ENCODE assay signal across 17 cellular contexts in genomic region chrX:77892887-77893286, GRCh38. TPM values are rescaled to one million over a fixed set of nuclear protein-coding genes. Genes with fewer than 3 reads are reported as not detected.
DNase-seq lines count a peak whose midpoint lies in the region; ATAC-seq, FAIRE-seq and TF ChIP-seq lines count a peak whose summit lies in the region.
"Had no signal": no experiment of that assay in that cellular context is flagged by ENCODE, and none has a peak within 500 bp of the region (broad histone marks: within the 10 kb centered on the region; RNA-seq: fewer than 3 reads in every experiment).

No MANE protein-coding gene starts in this region.

- no peak for TF ChIP-seq EP300 in GM12878 (IDR thresholded peaks at IDR 0.05; ENCODE audit: borderline replicate concordance in 1 of 2, control insufficient read depth in 1 of 2, low read depth in 2 of 2, low read length in 2 of 2)

- RAD21 ChIA-PET in GM12878 (lab: Charles Lee; ENCODE audit: unreplicated experiment): interaction anchor here (1.2 kb wide), 1 partner anchor 132 kb away, joined by 3 read pairs; no protein-coding TSS in a partner anchor

- H3K36me3 ChIP-seq in Loucy (ENCODE audit: insufficient read depth, low read length) (no peaks in the 10 kb centered on the region), GM12878 (ENCODE audit: control insufficient read depth in 2 of 2, insufficient read depth in 2 of 2, low read length in 1 of 2) (no peaks in the 10 kb centered on the region)
- H3K36me3 ChIP-seq: gastrocnemius medialis had no signal

- no peaks in the 10 kb centered on the region for H3K27me3 Mint-ChIP-seq in activated naive CD4-positive, alpha-beta T cell treated with anti-CD3 and anti-CD28 coated beads for 36 hours (ENCODE audit: low read depth)

- H3K27ac Mint-ChIP-seq in activated naive CD4-positive, alpha-beta T cell treated with anti-CD3 and anti-CD28 coated beads for 36 hours: peak overlapping the region; percentile 38
- no peak overlapping the region for H3K27ac Mint-ChIP-seq in stimulated activated effector memory CD8-positive, alpha-beta T cell treated with anti-CD3 and anti-CD28 coated beads, Interleukin-12 subunit alpha, Interleukin-12 subunit beta, amount 100 ng/mL, for 72 hours

- CTCF ChIA-PET in activated naive CD4-positive, alpha-beta T cell treated with anti-CD3 and anti-CD28 coated beads for 36 hours (lab: Charles Lee): interaction anchor here (1.0 kb wide), 1 partner anchor 131 kb away, joined by 3 read pairs; no protein-coding TSS in a partner anchor
- CTCF ChIA-PET in GM12878 (lab: Yijun Ruan, JAX): no interaction called here

- DNase-seq in activated naive CD4-positive, alpha-beta T cell treated with anti-CD3 and anti-CD28 coated beads for 36 hours: no peak
- DNase-seq in activated naive CD4-positive, alpha-beta T cell (lab: John Stamatoyannopoulos, UW): no peak
- DNase-seq in GM12878 (ENCODE audit: low read depth, low spot score) (no peak), NCI-H187 treated with DMSO at 0.1 percent for 48 hours (lab: John Stamatoyannopoulos, UW) (no peak)
- no peak for DNase-seq in stimulated activated effector memory CD8-positive, alpha-beta T cell treated with anti-CD3 and anti-CD28 coated beads, Interleukin-12 subunit alpha, Interleukin-12 subunit beta, amount 100 ng/mL, for 72 hours (ENCODE audit: low spot score in 2 of 2)
- DNase-seq in stimulated activated CD4-positive, alpha-beta T cell treated with anti-CD3 and anti-CD28 coated beads, Interleukin-12 subunit alpha, Interleukin-12 subunit beta, amount 100 ng/mL, for 4 hours: no peak
- DNase-seq: activated CD4-positive, CD25-positive, alpha-beta regulatory T cell treated with anti-CD3 and anti-CD28 coated beads, Interleukin-2, amount 50 U/mL, for 72 hours; cerebellar nuclear complex; DMS79; gastrocnemius medialis; mesenchymal stem cell; NCI-H146; NCI-H446 treated with DMSO at 0.1 percent for 48 hours; OCI-M1; small intestine had no signal

- TF ChIP-seq POLR2A in GM12878 (IDR thresholded peaks at IDR 0.05; ENCODE audit: low read depth, low read length): no peak

- H3K79me2 ChIP-seq in Loucy (ENCODE audit: insufficient read depth, low read length) (peaks cover 53% of the 10 kb centered on the region), GM12878 (ENCODE audit: control insufficient read depth, insufficient read depth, low read length) (peaks cover 52% of the 10 kb centered on the region)

- peaks cover 6% of the 10 kb centered on the region for H3K36me3 Mint-ChIP-seq in activated naive CD4-positive, alpha-beta T cell treated with anti-CD3 and anti-CD28 coated beads for 36 hours (ENCODE audit: low read depth)
- H3K36me3 Mint-ChIP-seq in stimulated activated effector memory CD8-positive, alpha-beta T cell treated with anti-CD3 and anti-CD28 coated beads, Interleukin-12 subunit alpha, Interleukin-12 subunit beta, amount 100 ng/mL, for 72 hours: peaks cover 21% of the 10 kb centered on the region

- ATAC-seq in GM12878 (no peak), HG03442 (IDR thresholded peaks at IDR 0.05; ENCODE audit: unreplicated experiment) (no peak)
- no peak for ATAC-seq in stimulated activated effector memory CD8-positive, alpha-beta T cell treated with anti-CD3 and anti-CD28 coated beads, Interleukin-12 subunit alpha, Interleukin-12 subunit beta, amount 100 ng/mL, for 72 hours
- ATAC-seq: gastrocnemius medialis had no signal

- in situ Hi-C loops in GM12878 (cut with MboI): no loop called here

- POLR2A ChIA-PET in GM12878 (lab: Charles Lee): no interaction called here

- H3K27me3 ChIP-seq in Loucy (ENCODE audit: insufficient read depth, low read length, poor library complexity, severe bottlenecking) (no peaks in the 10 kb centered on the region), GM12878 (replicated peaks in 1 of 2; ENCODE audit: control insufficient read depth in 2 of 2, insufficient read depth in 2 of 2, low read length in 1 of 2) (no peaks in the 10 kb centered on the region)
- H3K27me3 ChIP-seq: gastrocnemius medialis had no signal

- TF ChIP-seq CTCF in Loucy (conservative IDR thresholded peaks at IDR 0.05; ENCODE audit: low read length) (no peak), GM12878 (IDR thresholded peaks at IDR 0.05 in 2 of 3, conservative IDR thresholded peaks at IDR 0.05 in 1 of 3; ENCODE audit: control insufficient read depth in 2 of 3, extremely low read depth in 1 of 3, insufficient read depth in 1 of 3, low read depth in 3 of 3, low read length in 3 of 3) (no peak)

- TF ChIP-seq RAD21 in GM12878 (IDR thresholded peaks at IDR 0.05; ENCODE audit: insufficient read depth, low read depth, low read length): no peak

- H3K4me3 Mint-ChIP-seq in activated naive CD4-positive, alpha-beta T cell treated with anti-CD3 and anti-CD28 coated beads for 36 hours: peak overlapping the region; percentile 13
- H3K4me3 Mint-ChIP-seq in stimulated activated effector memory CD8-positive, alpha-beta T cell treated with anti-CD3 and anti-CD28 coated beads, Interleukin-12 subunit alpha, Interleukin-12 subunit beta, amount 100 ng/mL, for 72 hours: peak overlapping the region; percentile 94

- no peaks in the 10 kb centered on the region for H3K9me3 Mint-ChIP-seq in activated naive CD4-positive, alpha-beta T cell treated with anti-CD3 and anti-CD28 coated beads for 36 hours
- H3K9me3 Mint-ChIP-seq in stimulated activated effector memory CD8-positive, alpha-beta T cell treated with anti-CD3 and anti-CD28 coated beads, Interleukin-12 subunit alpha, Interleukin-12 subunit beta, amount 100 ng/mL, for 72 hours: no peaks in the 10 kb centered on the region

- 88% methylated on average over 2 of the region's 2 CpGs for WGBS in GM12878 (ENCODE audit: insufficient coverage, insufficient replicate concordance, low lambda C conversion rate, missing lambda C conversion rate)

- FAIRE-seq in GM12878 (lab: Jason Lieb, UNC): no peak
- FAIRE-seq: small intestine had no signal

- H3K4me3 ChIP-seq in Loucy (ENCODE audit: low read length, poor library complexity, severe bottlenecking) (peak overlapping the region; percentile 38), GM12878 (peak overlapping the region; percentile 85; the same call in 1 of the 2 replicates)
- H3K4me3 ChIP-seq: gastrocnemius medialis had no signal

- no TSS peak for BruUV-seq in GM12878 (replicated peaks; lab: Mats Ljungman, UMichigan)

- H3K4me1 ChIP-seq in Loucy (ENCODE audit: insufficient read depth, low read length, poor library complexity, severe bottlenecking): no peaks in the 10 kb centered on the region
- H3K4me1 ChIP-seq in GM12878 (ENCODE audit: control insufficient read depth, insufficient read depth, low read length): no peaks in the 10 kb centered on the region

- H3K4me2 ChIP-seq in Loucy (ENCODE audit: low read depth, low read length, poor library complexity, severe bottlenecking) (peak overlapping the region; percentile 75), GM12878 (ENCODE audit: control insufficient read depth, insufficient read depth) (peak overlapping the region; percentile 55; the same call in 1 of the 2 replicates)

- H3K4me1 Mint-ChIP-seq in activated naive CD4-positive, alpha-beta T cell treated with anti-CD3 and anti-CD28 coated beads for 36 hours (ENCODE audit: low read depth): peaks cover 27% of the 10 kb centered on the region
- peaks cover 24% of the 10 kb centered on the region for H3K4me1 Mint-ChIP-seq in stimulated activated effector memory CD8-positive, alpha-beta T cell treated with anti-CD3 and anti-CD28 coated beads, Interleukin-12 subunit alpha, Interleukin-12 subunit beta, amount 100 ng/mL, for 72 hours

- no peaks in the 10 kb centered on the region for H3F3A ChIP-seq in Loucy (ENCODE audit: low read depth)

- H3K9me3 ChIP-seq in Loucy (ENCODE audit: insufficient read depth, low read depth, low read length) (no peaks in the 10 kb centered on the region), GM12878 (replicated peaks; ENCODE audit: control insufficient read depth, insufficient read depth, low read length) (no peaks in the 10 kb centered on the region)
- H3K9me3 ChIP-seq: gastrocnemius medialis had no signal

- SMC1A ChIA-PET in GM12878 (lab: Charles Lee; ENCODE audit: uncharacterized antibody, unreplicated experiment): interaction anchor here (1.5 to 1.7 kb wide), 2 partner anchors 11 to 29 kb away, joined by 3 read pairs; no protein-coding TSS in a partner anchor

- intact Hi-C loops in activated naive CD4-positive, alpha-beta T cell treated with anti-CD3 and anti-CD28 coated beads for 36 hours (cut with micrococcal nuclease): loop anchor here (10.0 kb wide), 4 partner anchors 228 to 1052 kb away; partner anchors contain the start of gene P2RY10
- intact Hi-C loops in GM12878 (cut with micrococcal nuclease; ENCODE audit: unreplicated experiment): loop anchor here (5.0 kb wide), 1 partner anchor 111 kb away; no protein-coding TSS in a partner anchor

- H4K20me1 ChIP-seq in Loucy (ENCODE audit: insufficient read depth, low read length, poor library complexity, severe bottlenecking): peaks cover 18% of the 10 kb centered on the region
- no peaks in the 10 kb centered on the region; the same call in 1 of the 2 replicates for H4K20me1 ChIP-seq in GM12878 (ENCODE audit: control insufficient read depth, insufficient read depth)

- H3K9ac ChIP-seq in Loucy (ENCODE audit: low read depth, low read length, poor library complexity, severe bottlenecking) (no peak overlapping the region), GM12878 (ENCODE audit: control insufficient read depth, insufficient read depth, low read length) (no peak overlapping the region)

- H2AFZ ChIP-seq in Loucy (ENCODE audit: low read length) (no peak overlapping the region), GM12878 (ENCODE audit: control insufficient read depth, low read depth, low read length) (no peak overlapping the region)

- no peaks in the 10 kb centered on the region for H3K9me2 ChIP-seq in Loucy (replicated peaks; ENCODE audit: low read depth, low read length)

- no peak overlapping the region for H3K27ac ChIP-seq in GM12878 (ENCODE audit: control insufficient read depth, insufficient read depth)
- H3K27ac ChIP-seq: gastrocnemius medialis had no signal

RNA-seq across cellular contexts. Expression of gene MAGT1, which starts 2.3 kb away (rescaled TPM):
- total RNA-seq in activated naive CD4-positive, alpha-beta T cell treated with anti-CD3 and anti-CD28 coated beads for 36 hours: 10 to 100 TPM; 31.0 to 32.4 TPM
- total RNA-seq in GM12878 (2013; cell fraction: nucleolus; rRNA removed): 70.0 and 78.0 TPM in 2 replicates
- total RNA-seq in GM12878 (2014; rRNA removed): 53.8 and 69.0 TPM in 2 replicates
- total RNA-seq in GM12878 (2014; rRNA removed; fragmentation: Illumina TruSeq; extraction: Trizol): 54.8 and 57.1 TPM in 2 replicates
- 36.7 and 41.8 TPM in 2 replicates for total RNA-seq in GM12878 (2021)
- polyA plus RNA-seq in GM12878 (2011; ENCODE audit: low read depth): 19.6 TPM
- 44.6 and 55.0 TPM in 2 replicates for polyA plus RNA-seq in GM12878 (2011; rRNA removed)
- 32.8 and 37.3 TPM in 2 replicates for polyA plus RNA-seq in GM12878 (2011; cell fraction: cytosol; rRNA removed)
- polyA plus RNA-seq in GM12878 (2011; cell fraction: nucleus; rRNA removed): 13.8 and 17.5 TPM in 2 replicates
- polyA plus RNA-seq in GM12878 (2012): 32.2 and 40.4 TPM in 2 replicates
- 45.3 and 48.1 TPM in 2 replicates for polyA plus RNA-seq in GM12878 (2014; fragmentation: Illumina TruSeq; extraction: Trizol)
- 10 to 100 TPM; 28.0 to 41.3 TPM for polyA plus RNA-seq in GM12878 (2014; fragmentation: Nextera tagmentation; extraction: Ambion mirVana)
- polyA plus RNA-seq in GM12878 (2014; rRNA removed): 41.2 and 47.7 TPM in 2 replicates
- polyA plus RNA-seq in GM12878 (2016; fragmentation: Nextera tagmentation; extraction: Ambion mirVana): 10 to 100 TPM; 49.9 to 59.1 TPM
- polyA minus RNA-seq in GM12878 (2011; rRNA and poly(A)+ RNA removed): 85.6 and 91.7 TPM in 2 replicates
- polyA minus RNA-seq in GM12878 (2011; cell fraction: cytosol; rRNA and poly(A)+ RNA removed): 23.7 and 32.1 TPM in 2 replicates
- polyA minus RNA-seq in GM12878 (2011; cell fraction: nucleus; rRNA and poly(A)+ RNA removed): 21.5 and 30.9 TPM in 2 replicates

RNA-seq across cellular contexts. Expression of gene COX7B, which starts 6.4 kb away (rescaled TPM):
- total RNA-seq in activated naive CD4-positive, alpha-beta T cell treated with anti-CD3 and anti-CD28 coated beads for 36 hours: 100 to 1,000 TPM; 363 to 367 TPM
- total RNA-seq in GM12878 (2013; cell fraction: nucleolus; rRNA removed): 59.1 and 62.7 TPM in 2 replicates
- 467 and 534 TPM in 2 replicates for total RNA-seq in GM12878 (2014; rRNA removed)
- 691 and 726 TPM in 2 replicates for total RNA-seq in GM12878 (2014; rRNA removed; fragmentation: Illumina TruSeq; extraction: Trizol)
- total RNA-seq in GM12878 (2021): 331 and 332 TPM in 2 replicates
- polyA plus RNA-seq in GM12878 (2011; ENCODE audit: low read depth): 1,660 TPM
- polyA plus RNA-seq in GM12878 (2011; rRNA removed): 1,589 and 1,856 TPM in 2 replicates
- 1,448 and 1,540 TPM in 2 replicates for polyA plus RNA-seq in GM12878 (2011; cell fraction: cytosol; rRNA removed)
- 567 and 717 TPM in 2 replicates for polyA plus RNA-seq in GM12878 (2011; cell fraction: nucleus; rRNA removed)
- 350 and 454 TPM in 2 replicates for polyA plus RNA-seq in GM12878 (2012)
- 727 and 839 TPM in 2 replicates for polyA plus RNA-seq in GM12878 (2014; fragmentation: Illumina TruSeq; extraction: Trizol)
- polyA plus RNA-seq in GM12878 (2014; fragmentation: Nextera tagmentation; extraction: Ambion mirVana): 1,000 to 10,000 TPM; 2,041 to 2,070 TPM
- polyA plus RNA-seq in GM12878 (2014; rRNA removed): 747 and 862 TPM in 2 replicates
- 1,000 to 10,000 TPM; 1,113 to 1,176 TPM for polyA plus RNA-seq in GM12878 (2016; fragmentation: Nextera tagmentation; extraction: Ambion mirVana)
- 260 and 503 TPM in 2 replicates for polyA minus RNA-seq in GM12878 (2011; rRNA and poly(A)+ RNA removed)
- 95.8 and 121 TPM in 2 replicates for polyA minus RNA-seq in GM12878 (2011; cell fraction: cytosol; rRNA and poly(A)+ RNA removed)
- polyA minus RNA-seq in GM12878 (2011; cell fraction: nucleus; rRNA and poly(A)+ RNA removed): 45.7 and 46.4 TPM in 2 replicates

RNA-seq across cellular contexts. Expression of gene ATP7A, which starts 17.6 kb away (rescaled TPM):
- total RNA-seq in activated naive CD4-positive, alpha-beta T cell treated with anti-CD3 and anti-CD28 coated beads for 36 hours: 1 to 10 TPM; 5.3 to 5.5 TPM
- 52.3 and 59.4 TPM in 2 replicates for total RNA-seq in GM12878 (2013; cell fraction: nucleolus; rRNA removed)
- total RNA-seq in GM12878 (2014; rRNA removed): 8.8 and 11.3 TPM in 2 replicates
- 12.0 and 12.9 TPM in 2 replicates for total RNA-seq in GM12878 (2014; rRNA removed; fragmentation: Illumina TruSeq; extraction: Trizol)
- total RNA-seq in GM12878 (2021): 9.2 and 9.3 TPM in 2 replicates
- polyA plus RNA-seq in GM12878 (2011; ENCODE audit: low read depth): 2.8 TPM
- polyA plus RNA-seq in GM12878 (2011; rRNA removed): 11.4 and 16.9 TPM in 2 replicates
- 4.6 and 6.0 TPM in 2 replicates for polyA plus RNA-seq in GM12878 (2011; cell fraction: cytosol; rRNA removed)
- 7.0 and 7.1 TPM in 2 replicates for polyA plus RNA-seq in GM12878 (2011; cell fraction: nucleus; rRNA removed)
- 3.8 and 6.9 TPM in 2 replicates for polyA plus RNA-seq in GM12878 (2012)
- polyA plus RNA-seq in GM12878 (2014; fragmentation: Illumina TruSeq; extraction: Trizol): 7.5 and 9.4 TPM in 2 replicates
- polyA plus RNA-seq in GM12878 (2014; fragmentation: Nextera tagmentation; extraction: Ambion mirVana): 1 to 10 TPM; 2.5 to 3.7 TPM
- polyA plus RNA-seq in GM12878 (2014; rRNA removed): 4.1 and 5.2 TPM in 2 replicates
- 1 to 10 TPM; 6.5 to 7.7 TPM for polyA plus RNA-seq in GM12878 (2016; fragmentation: Nextera tagmentation; extraction: Ambion mirVana)
- polyA minus RNA-seq in GM12878 (2011; rRNA and poly(A)+ RNA removed): 22.4 and 35.4 TPM in 2 replicates
- 10.3 and 10.5 TPM in 2 replicates for polyA minus RNA-seq in GM12878 (2011; cell fraction: cytosol; rRNA and poly(A)+ RNA removed)
- polyA minus RNA-seq in GM12878 (2011; cell fraction: nucleus; rRNA and poly(A)+ RNA removed): 11.0 and 14.1 TPM in 2 replicates
